ENCODE assay signal across 1 cellular context in genomic region chr12:110338754-110339153, GRCh38.
TF ChIP-seq lines count a peak whose summit lies in the region.

No MANE protein-coding gene starts in this region.

TF ChIP-seq in HCT116, 20 proteins besides CTCF, POLR2A, EP300 and RAD21 (continued from another document):
- TF ChIP-seq REST (IDR thresholded peaks at IDR 0.05; ENCODE audit: low read depth) = no peak
- TF ChIP-seq ATF3 (IDR thresholded peaks at IDR 0.05) = no peak
- no peak for TF ChIP-seq SIN3A (IDR thresholded peaks at IDR 0.05; ENCODE audit: low read depth)
- no peak for TF ChIP-seq TCF7L2 (IDR thresholded peaks at IDR 0.05; ENCODE audit: borderline replicate concordance, extremely low read depth, insufficient read depth, insufficient read length)
- no peak for TF ChIP-seq POLR2AphosphoS5 (IDR thresholded peaks at IDR 0.05; ENCODE audit: low read depth, low read length)
- no peak for TF ChIP-seq SRF (IDR thresholded peaks at IDR 0.05; ENCODE audit: low read depth)
- TF ChIP-seq MAX (IDR thresholded peaks at IDR 0.05) = no peak
- TF ChIP-seq YY1 (IDR thresholded peaks at IDR 0.05; ENCODE audit: extremely low read depth, insufficient replicate concordance, low read depth, low read length) = no peak
- TF ChIP-seq EZH2 (IDR thresholded peaks at IDR 0.05) = no peak
- no peak for TF ChIP-seq ZFX (IDR thresholded peaks at IDR 0.05)
